ENCODE assay signal across 2 cellular contexts in the genomic region with DNA sequence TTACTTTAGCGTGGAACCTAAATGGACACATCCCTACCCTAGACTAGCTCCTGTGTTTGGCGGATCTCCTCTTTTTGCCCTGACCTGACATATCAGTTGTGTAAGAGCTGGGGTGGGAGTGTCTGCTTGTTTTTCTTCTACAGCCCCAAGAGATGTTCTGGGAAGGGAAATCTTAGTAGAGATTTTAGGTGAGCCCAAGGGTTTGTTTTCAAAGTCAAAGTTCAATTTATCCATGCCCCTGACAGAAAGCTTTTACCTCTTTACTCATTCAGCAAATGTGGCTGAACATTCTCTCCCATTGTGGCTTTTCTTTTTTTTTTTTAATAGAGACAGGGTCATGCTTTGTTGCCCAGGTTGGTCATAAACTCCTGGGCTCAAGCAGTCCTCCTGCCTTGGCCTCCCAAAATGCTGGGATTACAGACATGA.
A peak's percentile ranks its signal among the peaks of the same experiment; 100 is the strongest.
TF ChIP-seq lines count a peak whose summit lies in the region.

No MANE protein-coding gene starts in this region.

TF ChIP-seq in K562, 482 proteins besides CTCF, POLR2A, EP300 and RAD21:
- TF ChIP-seq CEBPB (tag; IDR thresholded peaks at IDR 0.05) (0 out of 2 replicates have a peak, but pooled peaks have one; percentile 20), CREB1 (IDR thresholded peaks at IDR 0.05) (no peak), CREB1 (CRISPR knock-in tag; IDR thresholded peaks at IDR 0.05) (no peak), TCF7 (IDR thresholded peaks at IDR 0.05; ENCODE audit: borderline replicate concordance) (no peak), NUFIP1 (IDR thresholded peaks at IDR 0.05; ENCODE audit: partially characterized antibody) (no peak), TBP (optimal IDR thresholded peaks at IDR 0.05; ENCODE audit: low read depth, low read length) (no peak), ZC3H8 (IDR thresholded peaks at IDR 0.05) (no peak)
- TF ChIP-seq, protein P1, sequence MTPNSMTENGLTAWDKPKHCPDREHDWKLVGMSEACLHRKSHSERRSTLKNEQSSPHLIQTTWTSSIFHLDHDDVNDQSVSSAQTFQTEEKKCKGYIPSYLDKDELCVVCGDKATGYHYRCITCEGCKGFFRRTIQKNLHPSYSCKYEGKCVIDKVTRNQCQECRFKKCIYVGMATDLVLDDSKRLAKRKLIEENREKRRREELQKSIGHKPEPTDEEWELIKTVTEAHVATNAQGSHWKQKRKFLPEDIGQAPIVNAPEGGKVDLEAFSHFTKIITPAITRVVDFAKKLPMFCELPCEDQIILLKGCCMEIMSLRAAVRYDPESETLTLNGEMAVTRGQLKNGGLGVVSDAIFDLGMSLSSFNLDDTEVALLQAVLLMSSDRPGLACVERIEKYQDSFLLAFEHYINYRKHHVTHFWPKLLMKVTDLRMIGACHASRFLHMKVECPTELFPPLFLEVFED (CRISPR knock-in tag; conservative IDR thresholded peaks at IDR 0.05): no peak
TF ChIP-seq in K562: peak in this region for 1.

TF ChIP-seq in liver, 16 proteins besides CTCF, POLR2A, EP300 and RAD21:
- no peak for TF ChIP-seq FOXA1 (IDR thresholded peaks at IDR 0.05)
- TF ChIP-seq, protein P2, sequence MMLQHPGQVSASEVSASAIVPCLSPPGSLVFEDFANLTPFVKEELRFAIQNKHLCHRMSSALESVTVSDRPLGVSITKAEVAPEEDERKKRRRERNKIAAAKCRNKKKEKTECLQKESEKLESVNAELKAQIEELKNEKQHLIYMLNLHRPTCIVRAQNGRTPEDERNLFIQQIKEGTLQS (IDR thresholded peaks at IDR 0.05): no peak
- TF ChIP-seq RXRA (IDR thresholded peaks at IDR 0.05): peak; percentile 47 to 78
- peak; percentile 15 for TF ChIP-seq YY1 (IDR thresholded peaks at IDR 0.05)
- TF ChIP-seq FOXA2 (IDR thresholded peaks at IDR 0.05): peak; percentile 17
- TF ChIP-seq, protein P3, sequence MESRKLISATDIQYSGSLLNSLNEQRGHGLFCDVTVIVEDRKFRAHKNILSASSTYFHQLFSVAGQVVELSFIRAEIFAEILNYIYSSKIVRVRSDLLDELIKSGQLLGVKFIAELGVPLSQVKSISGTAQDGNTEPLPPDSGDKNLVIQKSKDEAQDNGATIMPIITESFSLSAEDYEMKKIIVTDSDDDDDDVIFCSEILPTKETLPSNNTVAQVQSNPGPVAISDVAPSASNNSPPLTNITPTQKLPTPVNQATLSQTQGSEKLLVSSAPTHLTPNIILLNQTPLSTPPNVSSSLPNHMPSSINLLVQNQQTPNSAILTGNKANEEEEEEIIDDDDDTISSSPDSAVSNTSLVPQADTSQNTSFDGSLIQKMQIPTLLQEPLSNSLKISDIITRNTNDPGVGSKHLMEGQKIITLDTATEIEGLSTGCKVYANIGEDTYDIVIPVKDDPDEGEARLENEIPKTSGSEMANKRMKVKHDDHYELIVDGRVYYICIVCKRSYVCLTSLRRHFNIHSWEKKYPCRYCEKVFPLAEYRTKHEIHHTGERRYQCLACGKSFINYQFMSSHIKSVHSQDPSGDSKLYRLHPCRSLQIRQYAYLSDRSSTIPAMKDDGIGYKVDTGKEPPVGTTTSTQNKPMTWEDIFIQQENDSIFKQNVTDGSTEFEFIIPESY (IDR thresholded peaks at IDR 0.05): no peak
- TF ChIP-seq, protein P4, sequence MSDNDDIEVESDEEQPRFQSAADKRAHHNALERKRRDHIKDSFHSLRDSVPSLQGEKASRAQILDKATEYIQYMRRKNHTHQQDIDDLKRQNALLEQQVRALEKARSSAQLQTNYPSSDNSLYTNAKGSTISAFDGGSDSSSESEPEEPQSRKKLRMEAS (IDR thresholded peaks at IDR 0.05): peak; percentile 26
- TF ChIP-seq SP1 (IDR thresholded peaks at IDR 0.05): no peak
- TF ChIP-seq TAF1 (conservative IDR thresholded peaks at IDR 0.05): no peak
- peak in 1 of 2 donors; percentile 16 for TF ChIP-seq GABPA (IDR thresholded peaks at IDR 0.05 in 1 of 2, conservative IDR thresholded peaks at IDR 0.05 in 1 of 2)
- TF ChIP-seq, protein P5, sequence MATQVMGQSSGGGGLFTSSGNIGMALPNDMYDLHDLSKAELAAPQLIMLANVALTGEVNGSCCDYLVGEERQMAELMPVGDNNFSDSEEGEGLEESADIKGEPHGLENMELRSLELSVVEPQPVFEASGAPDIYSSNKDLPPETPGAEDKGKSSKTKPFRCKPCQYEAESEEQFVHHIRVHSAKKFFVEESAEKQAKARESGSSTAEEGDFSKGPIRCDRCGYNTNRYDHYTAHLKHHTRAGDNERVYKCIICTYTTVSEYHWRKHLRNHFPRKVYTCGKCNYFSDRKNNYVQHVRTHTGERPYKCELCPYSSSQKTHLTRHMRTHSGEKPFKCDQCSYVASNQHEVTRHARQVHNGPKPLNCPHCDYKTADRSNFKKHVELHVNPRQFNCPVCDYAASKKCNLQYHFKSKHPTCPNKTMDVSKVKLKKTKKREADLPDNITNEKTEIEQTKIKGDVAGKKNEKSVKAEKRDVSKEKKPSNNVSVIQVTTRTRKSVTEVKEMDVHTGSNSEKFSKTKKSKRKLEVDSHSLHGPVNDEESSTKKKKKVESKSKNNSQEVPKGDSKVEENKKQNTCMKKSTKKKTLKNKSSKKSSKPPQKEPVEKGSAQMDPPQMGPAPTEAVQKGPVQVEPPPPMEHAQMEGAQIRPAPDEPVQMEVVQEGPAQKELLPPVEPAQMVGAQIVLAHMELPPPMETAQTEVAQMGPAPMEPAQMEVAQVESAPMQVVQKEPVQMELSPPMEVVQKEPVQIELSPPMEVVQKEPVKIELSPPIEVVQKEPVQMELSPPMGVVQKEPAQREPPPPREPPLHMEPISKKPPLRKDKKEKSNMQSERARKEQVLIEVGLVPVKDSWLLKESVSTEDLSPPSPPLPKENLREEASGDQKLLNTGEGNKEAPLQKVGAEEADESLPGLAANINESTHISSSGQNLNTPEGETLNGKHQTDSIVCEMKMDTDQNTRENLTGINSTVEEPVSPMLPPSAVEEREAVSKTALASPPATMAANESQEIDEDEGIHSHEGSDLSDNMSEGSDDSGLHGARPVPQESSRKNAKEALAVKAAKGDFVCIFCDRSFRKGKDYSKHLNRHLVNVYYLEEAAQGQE (IDR thresholded peaks at IDR 0.05): peak; percentile 10
- TF ChIP-seq HNF4A (conservative IDR thresholded peaks at IDR 0.05): peak; percentile 51 to 77
- no peak for TF ChIP-seq NR2F2 (IDR thresholded peaks at IDR 0.05)
- TF ChIP-seq EGR1 (IDR thresholded peaks at IDR 0.05; ENCODE audit: low read depth in 2 of 2): peak in 1 of 2 donors; percentile 6
- peak; percentile 24 to 52 for TF ChIP-seq JUND (IDR thresholded peaks at IDR 0.05)
- no peak for TF ChIP-seq HNF4G (IDR thresholded peaks at IDR 0.05)
TF ChIP-seq in liver: peak in this region for 9.
